Comparison of ENCODE assay signal across 8 cellular contexts in the genomic region with DNA sequence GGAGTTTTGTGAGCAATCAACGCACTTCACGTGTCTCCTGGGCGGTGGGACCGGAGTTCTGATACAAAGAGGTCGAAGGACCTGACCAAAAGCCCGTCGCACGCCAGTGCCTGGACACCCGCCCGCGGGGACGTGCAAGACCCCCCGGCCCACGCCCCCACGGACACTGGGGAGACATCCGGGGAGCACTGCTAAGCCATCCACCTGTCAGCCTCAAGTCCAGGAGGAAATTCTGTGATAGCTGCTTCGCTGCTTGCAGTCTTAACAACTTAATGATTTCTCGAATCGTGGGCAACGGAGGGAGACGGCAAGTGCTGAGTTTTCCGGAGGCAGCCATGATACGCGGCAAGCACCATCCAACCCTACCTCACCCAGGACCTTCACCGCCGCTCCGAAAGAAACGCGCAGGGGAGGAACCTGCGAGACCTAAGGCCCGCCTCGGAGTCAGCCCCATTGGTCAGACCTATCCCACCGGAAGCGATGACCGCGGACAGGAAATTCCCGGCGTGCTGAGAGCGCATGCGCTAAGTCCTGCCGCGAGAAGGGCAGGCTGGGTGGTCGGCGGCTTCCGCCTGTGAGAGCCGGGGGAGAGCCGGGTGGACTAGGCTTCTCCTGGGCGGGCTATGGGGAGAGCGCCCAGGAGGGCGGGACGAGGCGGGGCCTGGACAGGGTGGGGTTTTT. TPM values are rescaled to one million over a fixed set of nuclear protein-coding genes. Genes with fewer than 3 reads are reported as not detected.
DNase-seq lines count a peak whose midpoint lies in the region; ATAC-seq, FAIRE-seq and TF ChIP-seq lines count a peak whose summit lies in the region.

Gene TFB1M (minus strand): TSS at position 393 of the 681 bp plus-strand sequence. CDS start 56 bp downstream, at position 337.

- H3K4me1 ChIP-seq in prostate gland (replicated peaks): no peaks in the 10 kb centered on the region

- TF ChIP-seq CTCF in GM13977 (IDR thresholded peaks at IDR 0.05; ENCODE audit: extremely low read depth, insufficient read depth, missing control alignments) (no peak), prostate gland (IDR thresholded peaks at IDR 0.05) (no peak)

- H3K27me3 ChIP-seq in prostate gland (replicated peaks; ENCODE audit: insufficient read depth): no peaks in the 10 kb centered on the region

- peak; percentile 83 for TF ChIP-seq POLR2A in prostate gland (IDR thresholded peaks at IDR 0.05)

- H3K36me3 ChIP-seq in prostate gland: no peaks in the 10 kb centered on the region

- intact Hi-C loops in left ventricle myocardium superior (cut with micrococcal nuclease): loop anchor here (5.0 kb wide), 1 partner anchor 137 kb away; no protein-coding TSS in a partner anchor
- intact Hi-C loops in prostate gland (cut with DNase I): no loop called here

- FAIRE-seq in urothelium cell line (lab: Jason Lieb, UNC): peak; percentile 97

- DNase-seq in GM13977 (ENCODE audit: low spot score): peak; percentile 88
- peak; percentile 99 for DNase-seq in NCI-H146 treated with DMSO at 0.1 percent for 48 hours (lab: John Stamatoyannopoulos, UW; ENCODE audit: unreplicated experiment)
- DNase-seq in T-helper 2 cell: peak; percentile 88 to 99 (median 97)
- DNase-seq in anterior cingulate cortex (lab: John Stamatoyannopoulos, UW): peak; percentile 88 to 99 (median 97)
- peak; percentile 99 for DNase-seq in left ventricle myocardium superior
- peak; percentile 98 for DNase-seq in prostate gland (ENCODE audit: low spot score)
- DNase-seq in urothelium cell line (ENCODE audit: low spot score): peak; percentile 97

- in situ Hi-C loops in GM13977 (cut with MboI; ENCODE audit: low pct_unique_long_range_greater_than_20kb, low sequenced_read_pairs, unreplicated experiment): no loop called here

- peak within 1 kb of the TSS; percentile 81 to 84 for H3K27ac ChIP-seq in prostate gland

- WGBS in prostate gland: under 1% methylated on average over 42 of the region's 52 CpGs

- peak; percentile 94 for ATAC-seq in HG02870 (IDR thresholded peaks at IDR 0.05; ENCODE audit: unreplicated experiment)
- ATAC-seq in left ventricle myocardium superior: peak; percentile 98

- peak within 1 kb of the TSS; percentile 58 to 71 for H3K4me3 ChIP-seq in prostate gland

- no peaks in the 10 kb centered on the region for H3K9me3 ChIP-seq in prostate gland

RNA-seq across cellular contexts. Expression of gene TFB1M, which starts in this region (rescaled TPM):
- total RNA-seq in left ventricle myocardium superior (16.8 TPM), prostate gland (10 to 100 TPM; 10.7 to 14.1 TPM)

Comparison
In these comparisons a context has a peak if more than half of its experiments do, and no peak if none do; other contexts are left out.
1. Peak in every context shown above with its lines: DNase-seq, ATAC-seq, H3K4me3 ChIP-seq and H3K27ac ChIP-seq.